17 cellular contexts compared by ENCODE assay signal in genomic region chr14:64920465-64920864, GRCh38. TPM values are rescaled to one million over a fixed set of nuclear protein-coding genes. Genes with fewer than 3 reads are reported as not detected.
"Had no signal": no experiment of that assay in that cellular context is flagged by ENCODE, and none has a peak within 500 bp of the region (broad histone marks: within the 10 kb centered on the region; RNA-seq: fewer than 3 reads in every experiment).

No MANE protein-coding gene starts in this region.

- H3K27ac ChIP-seq: cardiac muscle cell, colonic mucosa, esophagus squamous epithelium, ovary, sigmoid colon, thyroid gland, WERI-Rb-1 had no signal

- H3K36me3 ChIP-seq: colonic mucosa, ovary had no signal

- H3K9me3 Mint-ChIP-seq: activated naive CD4-positive, alpha-beta T cell treated with anti-CD3 and anti-CD28 coated beads, Interleukin-2, amount 50 U/mL, for 72 hours had no signal

- H3K9me3 ChIP-seq: colonic mucosa, esophagus squamous epithelium, ovary, sigmoid colon, thyroid gland had no signal

- DNase-seq: activated CD4-positive, alpha-beta T cell treated with anti-CD3 and anti-CD28 coated beads for 48 hours; activated effector memory CD4-positive, alpha-beta T cell treated with Interleukin-2 at 50 U/mL for 16 hours; colonic mucosa; effector CD8-positive, alpha-beta T cell; esophagus squamous epithelium; foreskin fibroblast; mesendoderm; ovary; SIG-M5; sigmoid colon; stimulated activated CD4-positive, alpha-beta T cell treated with anti-CD3 and anti-CD28 coated beads, Interleukin-1b, Interleukin-23, amount 100 ng/mL, for 48 hours; thyroid gland; WERI-Rb-1 had no signal

- H3K27me3 ChIP-seq: cardiac muscle cell, colonic mucosa, esophagus squamous epithelium, ovary, sigmoid colon, thyroid gland had no signal

- H3K4me3 ChIP-seq: cardiac muscle cell, colonic mucosa, esophagus squamous epithelium, ovary, sigmoid colon, thyroid gland had no signal

- ATAC-seq: activated naive CD4-positive, alpha-beta T cell treated with anti-CD3 and anti-CD28 coated beads, Interleukin-2, amount 50 U/mL, for 72 hours had no signal

- H3K27ac Mint-ChIP-seq: activated naive CD4-positive, alpha-beta T cell treated with anti-CD3 and anti-CD28 coated beads, Interleukin-2, amount 50 U/mL, for 72 hours had no signal

RNA-seq across cellular contexts. Expression of gene GPX2, which starts 22.1 kb away (rescaled TPM):
- total RNA-seq: activated naive CD4-positive, alpha-beta T cell treated with anti-CD3 and anti-CD28 coated beads, Interleukin-2, amount 50 U/mL, for 72 hours; cardiac muscle cell; endothelial cell of umbilical vein; T-helper 1 cell treated with Interleukin-12 subunit alpha and Interleukin-12 subunit beta and Interleukin-4 antibody, amounts not matched to agents 30 ng/mL and 1 ng/mL, for 36 hours had no signal
- polyA plus RNA-seq: cardiac muscle cell, endothelial cell of umbilical vein, ovary had no signal

RNA-seq across cellular contexts. Expression of gene SPTB, which starts 40.8 kb away (rescaled TPM):
- total RNA-seq: T-helper 1 cell treated with Interleukin-12 subunit alpha and Interleukin-12 subunit beta and Interleukin-4 antibody, amounts not matched to agents 30 ng/mL and 1 ng/mL, for 36 hours had no signal
